ENCODE assay signal across 27 cellular contexts in genomic region chr4:12778191-12778590, GRCh38.
"Had no signal": no experiment of that assay in that cellular context is flagged by ENCODE, and none has a peak within 500 bp of the region (broad histone marks: within the 10 kb centered on the region; RNA-seq: fewer than 3 reads in every experiment).

No MANE protein-coding gene starts in this region.

- H3K4me3 ChIP-seq: stomach, suprapubic skin, testis, thoracic aorta, thyroid gland, tibial artery, tibial nerve, transverse colon, upper lobe of left lung, upper lobe of right lung, uterus, vagina had no signal

- H3K27ac ChIP-seq: stomach, suprapubic skin, testis, thoracic aorta, thyroid gland, tibial artery, tibial nerve, transverse colon, upper lobe of left lung, upper lobe of right lung, uterus, vagina had no signal

- FAIRE-seq: urothelium cell line had no signal

- H3K9me3 ChIP-seq: stomach, suprapubic skin, testis, thoracic aorta, thyroid gland, tibial artery, tibial nerve, transverse colon, upper lobe of left lung, upper lobe of right lung, uterus, vagina had no signal

- DNase-seq: stimulated activated CD4-positive, alpha-beta T cell treated with anti-CD3 and anti-CD28 coated beads, Interleukin-2, amount 100 ng/mL, for 48 hours; stimulated activated CD4-positive, alpha-beta T cell treated with anti-CD3 and anti-CD28 coated beads, Interleukin-4, amount 100 ng/mL, for 1 hour; stimulated activated CD4-positive, alpha-beta T cell treated with anti-CD3 and anti-CD28 coated beads, Interleukin-4, amount 100 ng/mL, for 24 hours; stimulated activated CD4-positive, alpha-beta T cell treated with anti-CD3 and anti-CD28 coated beads, Interleukin-4, amount 100 ng/mL, for 4 hours; stimulated activated CD8-positive, alpha-beta memory T cell treated with anti-CD3 and anti-CD28 coated beads, Interleukin-4, amount 100 ng/mL, for 48 hours; stimulated activated naive B cell treated with anti-CD40 and anti-IgM and Interleukin-4, amounts not matched to agents 10 μg/mL and 1 μg/mL and 100 μg/mL, for 72 hours; stimulated activated naive CD4-positive, alpha-beta T cell; stimulated activated naive CD4-positive, alpha-beta T cell treated with Interleukin-2 at 50 U/mL for 16 hours; stimulated activated naive CD8-positive, alpha-beta T cell treated with anti-CD3 and anti-CD28 coated beads, Interleukin-15, amount 100 ng/mL, for 72 hours; stimulated activated naive CD8-positive, alpha-beta T cell treated with anti-CD3 and anti-CD28 coated beads, Interleukin-15, Interleukin-2, amounts not matched to agents 100 U/mL and 50 U/mL, for 24 hours; stomach; substantia nigra; testis; thyroid gland; tibial artery; transverse colon; trophoblast cell; upper lobe of left lung; upper lobe of right lung; uterus had no signal

- H3K27me3 ChIP-seq: stomach, suprapubic skin, testis, thyroid gland, tibial artery, tibial nerve, transverse colon, upper lobe of left lung, upper lobe of right lung, uterus, vagina had no signal

- ATAC-seq: stimulated activated effector memory CD8-positive, alpha-beta T cell treated with anti-CD3 and anti-CD28 coated beads, Interleukin-12 subunit alpha, Interleukin-12 subunit beta, amount 100 ng/mL, for 72 hours; stimulated activated memory B cell treated with anti-CD40 and anti-IgM and Interleukin-4, amounts not matched to agents 10 μg/mL and 1 μg/mL and 100 μg/mL, for 72 hours; stimulated activated naive B cell treated with anti-CD40 and anti-IgM and Interleukin-4, amounts not matched to agents 10 μg/mL and 1 μg/mL and 100 μg/mL, for 72 hours; stimulated activated naive CD8-positive, alpha-beta T cell treated with anti-CD3 and anti-CD28 coated beads, Interleukin-15, amount 100 ng/mL, for 72 hours; stimulated activated naive CD8-positive, alpha-beta T cell treated with anti-CD3 and anti-CD28 coated beads, Interleukin-15, Interleukin-2, amounts not matched to agents 100 U/mL and 50 U/mL, for 24 hours; upper lobe of right lung had no signal

- H3K36me3 ChIP-seq: stomach, suprapubic skin, thoracic aorta, thyroid gland, tibial artery, tibial nerve, transverse colon, upper lobe of left lung, upper lobe of right lung, uterus, vagina had no signal

- H3K4me1 ChIP-seq: stomach, suprapubic skin, testis, thyroid gland, tibial artery, tibial nerve, transverse colon, upper lobe of left lung, upper lobe of right lung, uterus, vagina had no signal
